In genomic region chr6:112691289-112691688, GRCh38 we compare ENCODE assay signal across 1 cellular context.
TF ChIP-seq lines count a peak whose summit lies in the region.

No MANE protein-coding gene starts in this region.

TF ChIP-seq in HEK293, 187 proteins besides CTCF, POLR2A, EP300 and RAD21 (continued from another document):
- 0 out of 2 replicates have a peak, but pooled peaks have one; percentile 29 for TF ChIP-seq BCL6B (tag by site-specific recombination; IDR thresholded peaks at IDR 0.05)
- no peak for TF ChIP-seq ZNF670 (tag by site-specific recombination; IDR thresholded peaks at IDR 0.05; ENCODE audit: low read depth)
- TF ChIP-seq TRIM28 (IDR thresholded peaks at IDR 0.05; ENCODE audit: borderline replicate concordance, low read length), result no peak
- TF ChIP-seq ZNF341 (tag by site-specific recombination; IDR thresholded peaks at IDR 0.05; ENCODE audit: low read depth), result no peak
- no peak for TF ChIP-seq ZNF677 (tag by site-specific recombination; IDR thresholded peaks at IDR 0.05)
- TF ChIP-seq YY1 (tag by site-specific recombination; IDR thresholded peaks at IDR 0.05), result no peak
TF ChIP-seq in HEK293: peak in this region for 1.
